21 cellular contexts compared by ENCODE assay signal in the genomic region with DNA sequence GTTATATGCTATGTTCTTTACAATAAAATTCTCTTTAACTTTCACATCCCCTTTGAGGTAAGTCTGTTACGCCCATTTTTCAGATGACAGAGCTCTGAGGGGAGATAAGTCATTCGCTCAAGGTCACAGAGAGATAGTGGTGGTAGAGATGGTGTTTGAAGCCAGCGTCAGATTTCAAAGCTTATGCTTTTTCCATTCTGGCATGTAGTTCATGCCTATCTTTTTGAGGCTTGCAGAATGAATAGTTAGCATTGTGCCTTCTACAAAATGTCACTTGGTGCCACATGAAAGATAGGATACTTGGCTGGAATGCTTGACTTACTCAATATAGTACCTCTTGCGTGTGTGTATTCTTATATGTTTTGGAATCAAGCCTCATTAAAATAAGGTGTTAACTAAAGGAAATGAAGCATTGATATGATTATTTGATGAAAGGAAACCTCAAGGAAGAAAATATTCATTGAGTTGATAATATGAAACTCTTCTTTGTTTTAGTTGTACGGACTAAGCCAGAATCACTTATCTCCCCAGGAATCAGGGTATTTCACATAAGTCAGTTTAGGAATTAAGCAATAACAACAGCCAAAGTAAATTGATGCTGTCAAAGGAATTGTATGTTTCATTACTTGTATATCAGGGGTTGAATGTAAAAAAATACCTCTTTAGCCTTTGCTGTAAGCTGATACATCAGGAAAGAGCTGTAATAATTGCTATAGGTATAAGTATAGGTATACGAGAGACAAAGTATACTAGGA. TPM values are rescaled to one million over a fixed set of nuclear protein-coding genes. Genes with fewer than 3 reads are reported as not detected.
DNase-seq lines count a peak whose midpoint lies in the region; ATAC-seq and TF ChIP-seq lines count a peak whose summit lies in the region.
"Had no signal": no experiment of that assay in that cellular context is flagged by ENCODE, and none has a peak within 500 bp of the region (broad histone marks: within the 10 kb centered on the region; RNA-seq: fewer than 3 reads in every experiment).

No MANE protein-coding gene starts in this region.

- 59% methylated on average over 6 of the region's 6 CpGs for WGBS in prostate gland

- no peaks in the 10 kb centered on the region for H3K9me3 Mint-ChIP-seq in activated T-cell treated with anti-CD3 and anti-CD28 coated beads, Interleukin-2, amount 50 U/mL, for 72 hours
- no peaks in the 10 kb centered on the region for H3K9me3 Mint-ChIP-seq in activated T-cell treated with anti-CD3 and anti-CD28 coated beads, Interleukin-2, amount 50 U/mL, for 4 hours
- no peaks in the 10 kb centered on the region for H3K9me3 Mint-ChIP-seq in stimulated activated naive B cell treated with anti-CD40 and anti-IgM and Interleukin-4, amounts not matched to agents 10 μg/mL and 1 μg/mL and 100 μg/mL, for 72 hours
- H3K9me3 Mint-ChIP-seq: activated naive CD8-positive, alpha-beta T cell treated with anti-CD3 and anti-CD28 coated beads, Interleukin-2, amount 50 U/mL, for 24 hours; activated T-helper 17 cell treated with anti-CD3 and anti-CD28 coated beads, Interleukin-2, amount 50 U/mL, for 72 hours; stimulated activated memory B cell treated with anti-CD40 and anti-IgM and Interleukin-4, amounts not matched to agents 10 μg/mL and 1 μg/mL and 100 μg/mL, for 72 hours had no signal

- no peak for TF ChIP-seq POLR2A in prostate gland (IDR thresholded peaks at IDR 0.05)

- H3K27me3 ChIP-seq in prostate gland (replicated peaks; ENCODE audit: insufficient read depth): no peaks in the 10 kb centered on the region
- H3K27me3 ChIP-seq: BE2C, dorsolateral prefrontal cortex, transverse colon had no signal

- no peak overlapping the region for H3K4me3 ChIP-seq in choroid plexus epithelial cell (ENCODE audit: low read depth, low read length)
- H3K4me3 ChIP-seq in prostate gland: no peak overlapping the region
- H3K4me3 ChIP-seq: HAP-1, mucosa of descending colon, transverse colon had no signal

- no peaks in the 10 kb centered on the region for H3K27me3 Mint-ChIP-seq in activated T-cell treated with anti-CD3 and anti-CD28 coated beads, Interleukin-2, amount 50 U/mL, for 72 hours (ENCODE audit: low read depth)
- no peaks in the 10 kb centered on the region for H3K27me3 Mint-ChIP-seq in activated T-cell treated with anti-CD3 and anti-CD28 coated beads, Interleukin-2, amount 50 U/mL, for 4 hours (ENCODE audit: low read depth)
- H3K27me3 Mint-ChIP-seq in stimulated activated naive B cell treated with anti-CD40 and anti-IgM and Interleukin-4, amounts not matched to agents 10 μg/mL and 1 μg/mL and 100 μg/mL, for 72 hours: no peaks in the 10 kb centered on the region
- H3K27me3 Mint-ChIP-seq: activated naive CD8-positive, alpha-beta T cell treated with anti-CD3 and anti-CD28 coated beads, Interleukin-2, amount 50 U/mL, for 24 hours; activated T-helper 17 cell treated with anti-CD3 and anti-CD28 coated beads, Interleukin-2, amount 50 U/mL, for 72 hours; stimulated activated memory B cell treated with anti-CD40 and anti-IgM and Interleukin-4, amounts not matched to agents 10 μg/mL and 1 μg/mL and 100 μg/mL, for 72 hours had no signal

- no peaks in the 10 kb centered on the region for H3K36me3 Mint-ChIP-seq in activated T-cell treated with anti-CD3 and anti-CD28 coated beads, Interleukin-2, amount 50 U/mL, for 72 hours (ENCODE audit: insufficient read depth in 2 of 2)
- no peaks in the 10 kb centered on the region for H3K36me3 Mint-ChIP-seq in activated T-cell treated with anti-CD3 and anti-CD28 coated beads, Interleukin-2, amount 50 U/mL, for 4 hours (ENCODE audit: insufficient read depth)
- H3K36me3 Mint-ChIP-seq in stimulated activated naive B cell treated with anti-CD40 and anti-IgM and Interleukin-4, amounts not matched to agents 10 μg/mL and 1 μg/mL and 100 μg/mL, for 72 hours: no peaks in the 10 kb centered on the region
- H3K36me3 Mint-ChIP-seq: stimulated activated memory B cell treated with anti-CD40 and anti-IgM and Interleukin-4, amounts not matched to agents 10 μg/mL and 1 μg/mL and 100 μg/mL, for 72 hours had no signal

- peaks cover 3% of the 10 kb centered on the region for H3K4me1 ChIP-seq in prostate gland (replicated peaks)
- H3K4me1 ChIP-seq: BE2C had no signal

- H3K27ac ChIP-seq in prostate gland: no peak overlapping the region
- H3K27ac ChIP-seq: transverse colon had no signal

- intact Hi-C loops in prostate gland (cut with DNase I): no loop called here

- TF ChIP-seq CTCF in choroid plexus epithelial cell (conservative IDR thresholded peaks at IDR 0.05; ENCODE audit: low read depth, low read length): no peak
- TF ChIP-seq CTCF in prostate gland (IDR thresholded peaks at IDR 0.05): no peak

- no peaks in the 10 kb centered on the region for H3K9me3 ChIP-seq in prostate gland
- H3K9me3 ChIP-seq: BE2C, HAP-1, mucosa of descending colon, transverse colon had no signal

- peak overlapping the region; percentile 28 to 52 for H3K4me3 Mint-ChIP-seq in activated T-cell treated with anti-CD3 and anti-CD28 coated beads, Interleukin-2, amount 50 U/mL, for 72 hours
- H3K4me3 Mint-ChIP-seq in activated T-cell treated with anti-CD3 and anti-CD28 coated beads, Interleukin-2, amount 50 U/mL, for 4 hours: no peak overlapping the region
- H3K4me3 Mint-ChIP-seq in stimulated activated naive B cell treated with anti-CD40 and anti-IgM and Interleukin-4, amounts not matched to agents 10 μg/mL and 1 μg/mL and 100 μg/mL, for 72 hours: no peak overlapping the region
- H3K4me3 Mint-ChIP-seq: activated naive CD8-positive, alpha-beta T cell treated with anti-CD3 and anti-CD28 coated beads, Interleukin-2, amount 50 U/mL, for 24 hours; activated T-helper 17 cell treated with anti-CD3 and anti-CD28 coated beads, Interleukin-2, amount 50 U/mL, for 72 hours; stimulated activated memory B cell treated with anti-CD40 and anti-IgM and Interleukin-4, amounts not matched to agents 10 μg/mL and 1 μg/mL and 100 μg/mL, for 72 hours had no signal

- no peak for DNase-seq in activated T-cell treated with anti-CD3 and anti-CD28 coated beads, Interleukin-2, amount 50 U/mL, for 72 hours
- no peak for DNase-seq in activated T-cell treated with anti-CD3 and anti-CD28 coated beads, Interleukin-2, amount 50 U/mL, for 4 hours
- DNase-seq in NAMALWA (ENCODE audit: low spot score): peak; percentile 12
- DNase-seq in choroid plexus epithelial cell (ENCODE audit: low read depth): peak; percentile 55
- DNase-seq in stimulated activated naive B cell treated with anti-CD40 and anti-IgM and Interleukin-4, amounts not matched to agents 10 μg/mL and 1 μg/mL and 100 μg/mL, for 72 hours: no peak
- DNase-seq in prostate gland (ENCODE audit: low spot score): no peak
- DNase-seq in Ammon's horn (ENCODE audit: low spot score): no peak
- DNase-seq in stimulated activated naive CD4-positive, alpha-beta T cell treated with Interleukin-2 at 50 U/mL for 16 hours (lab: John Stamatoyannopoulos, UW): no peak
- DNase-seq: 8988T; activated CD4-positive, alpha-beta T cell treated with anti-CD3 and anti-CD28 coated beads for 4 hours; activated naive CD8-positive, alpha-beta T cell treated with anti-CD3 and anti-CD28 coated beads, Interleukin-2, amount 50 U/mL, for 24 hours; BE2C; dorsolateral prefrontal cortex; foreskin melanocyte; mucosa of descending colon; NCI-H446; NK-92 treated with Interleukin-12 subunit alpha and Interleukin-12 subunit beta, amount 100 ng/mL, for 24 hours; transverse colon had no signal

- ATAC-seq in activated T-cell treated with anti-CD3 and anti-CD28 coated beads, Interleukin-2, amount 50 U/mL, for 72 hours (replicated peaks in 1 of 2): peak in 1 of 2 donors; percentile 25
- no peak for ATAC-seq in activated T-cell treated with anti-CD3 and anti-CD28 coated beads, Interleukin-2, amount 50 U/mL, for 4 hours
- ATAC-seq in stimulated activated naive B cell treated with anti-CD40 and anti-IgM and Interleukin-4, amounts not matched to agents 10 μg/mL and 1 μg/mL and 100 μg/mL, for 72 hours (replicated peaks): peak; percentile 25 to 41
- ATAC-seq: activated naive CD8-positive, alpha-beta T cell treated with anti-CD3 and anti-CD28 coated beads, Interleukin-2, amount 50 U/mL, for 24 hours; mucosa of descending colon; stimulated activated memory B cell treated with anti-CD40 and anti-IgM and Interleukin-4, amounts not matched to agents 10 μg/mL and 1 μg/mL and 100 μg/mL, for 72 hours had no signal

- no peaks in the 10 kb centered on the region for H3K36me3 ChIP-seq in prostate gland
- H3K36me3 ChIP-seq: BE2C, HAP-1, transverse colon had no signal

- peaks cover 15% of the 10 kb centered on the region for H3K4me1 Mint-ChIP-seq in activated T-cell treated with anti-CD3 and anti-CD28 coated beads, Interleukin-2, amount 50 U/mL, for 72 hours (ENCODE audit: low read depth)
- peaks cover 6% of the 10 kb centered on the region for H3K4me1 Mint-ChIP-seq in activated T-cell treated with anti-CD3 and anti-CD28 coated beads, Interleukin-2, amount 50 U/mL, for 4 hours (ENCODE audit: low read depth)
- H3K4me1 Mint-ChIP-seq in stimulated activated naive B cell treated with anti-CD40 and anti-IgM and Interleukin-4, amounts not matched to agents 10 μg/mL and 1 μg/mL and 100 μg/mL, for 72 hours: peaks cover 0 to 9% of the 10 kb centered on the region in 2 donors
- H3K4me1 Mint-ChIP-seq: activated T-helper 17 cell treated with anti-CD3 and anti-CD28 coated beads, Interleukin-2, amount 50 U/mL, for 72 hours; stimulated activated memory B cell treated with anti-CD40 and anti-IgM and Interleukin-4, amounts not matched to agents 10 μg/mL and 1 μg/mL and 100 μg/mL, for 72 hours had no signal

- H3K27ac Mint-ChIP-seq in activated T-cell treated with anti-CD3 and anti-CD28 coated beads, Interleukin-2, amount 50 U/mL, for 72 hours: no peak overlapping the region
- H3K27ac Mint-ChIP-seq in stimulated activated naive B cell treated with anti-CD40 and anti-IgM and Interleukin-4, amounts not matched to agents 10 μg/mL and 1 μg/mL and 100 μg/mL, for 72 hours: no peak overlapping the region
- H3K27ac Mint-ChIP-seq: activated naive CD8-positive, alpha-beta T cell treated with anti-CD3 and anti-CD28 coated beads, Interleukin-2, amount 50 U/mL, for 24 hours; activated T-helper 17 cell treated with anti-CD3 and anti-CD28 coated beads, Interleukin-2, amount 50 U/mL, for 72 hours; stimulated activated memory B cell treated with anti-CD40 and anti-IgM and Interleukin-4, amounts not matched to agents 10 μg/mL and 1 μg/mL and 100 μg/mL, for 72 hours had no signal

RNA-seq across cellular contexts. Expression of a gene that starts 15.5 kb away (rescaled TPM):
- 10 to 100 TPM; 17.8 to 36.8 TPM for total RNA-seq in activated T-cell treated with anti-CD3 and anti-CD28 coated beads, Interleukin-2, amount 50 U/mL, for 72 hours
- total RNA-seq in activated T-cell treated with anti-CD3 and anti-CD28 coated beads, Interleukin-2, amount 50 U/mL, for 4 hours: 1 to 10 TPM; 6.6 to 9.5 (median 8.8) TPM
- total RNA-seq in prostate gland: 10 to 100 TPM; 77.4 to 88.7 TPM

Comparison
In these comparisons a context has a peak if more than half of its experiments do, and no peak if none do; other contexts are left out.
1. H3K4me3 Mint-ChIP-seq: peak in activated T-cell treated with anti-CD3 and anti-CD28 coated beads, Interleukin-2, amount 50 U/mL, for 72 hours (2 of 2); none in activated T-cell treated with anti-CD3 and anti-CD28 coated beads, Interleukin-2, amount 50 U/mL, for 4 hours (single experiment) and stimulated activated naive B cell treated with anti-CD40 and anti-IgM and Interleukin-4, amounts not matched to agents 10 μg/mL and 1 μg/mL and 100 μg/mL, for 72 hours (0 of 2).
2. ATAC-seq: peak in stimulated activated naive B cell treated with anti-CD40 and anti-IgM and Interleukin-4, amounts not matched to agents 10 μg/mL and 1 μg/mL and 100 μg/mL, for 72 hours (2 of 2); none in activated T-cell treated with anti-CD3 and anti-CD28 coated beads, Interleukin-2, amount 50 U/mL, for 4 hours (0 of 2).
3. DNase-seq: peak in NAMALWA (single experiment) and choroid plexus epithelial cell (single experiment); none in activated T-cell treated with anti-CD3 and anti-CD28 coated beads, Interleukin-2, amount 50 U/mL, for 72 hours (0 of 2), activated T-cell treated with anti-CD3 and anti-CD28 coated beads, Interleukin-2, amount 50 U/mL, for 4 hours (single experiment), stimulated activated naive B cell treated with anti-CD40 and anti-IgM and Interleukin-4, amounts not matched to agents 10 μg/mL and 1 μg/mL and 100 μg/mL, for 72 hours (single experiment), prostate gland (single experiment), Ammon's horn (single experiment) and stimulated activated naive CD4-positive, alpha-beta T cell treated with Interleukin-2 at 50 U/mL for 16 hours (single experiment).